In genomic region chr9:137613738-137614523, GRCh38 we compare ENCODE assay signal across 1 cellular context.
TF ChIP-seq lines count a peak whose summit lies in the region.

No MANE protein-coding gene starts in this region.

TF ChIP-seq in HCT116, 20 proteins besides CTCF, POLR2A, EP300 and RAD21 (continued from another document):
- TF ChIP-seq TCF7L2 (IDR thresholded peaks at IDR 0.05; ENCODE audit: borderline replicate concordance, extremely low read depth, insufficient read depth, insufficient read length) (no peak), EZH2phosphoT487 (IDR thresholded peaks at IDR 0.05; ENCODE audit: borderline replicate concordance) (no peak)
